Comparison of ENCODE assay signal across 8 cellular contexts in genomic region chr5:175967471-175968372, GRCh38. TPM values are rescaled to one million over a fixed set of nuclear protein-coding genes. Genes with fewer than 3 reads are reported as not detected.
DNase-seq lines count a peak whose midpoint lies in the region; ATAC-seq and TF ChIP-seq lines count a peak whose summit lies in the region.
"Not testable (repeated sequence)": the region's sequence is repeated elsewhere in the genome, so short reads cannot be mapped to it uniquely, and the experiment has no call there.

A gene with protein sequence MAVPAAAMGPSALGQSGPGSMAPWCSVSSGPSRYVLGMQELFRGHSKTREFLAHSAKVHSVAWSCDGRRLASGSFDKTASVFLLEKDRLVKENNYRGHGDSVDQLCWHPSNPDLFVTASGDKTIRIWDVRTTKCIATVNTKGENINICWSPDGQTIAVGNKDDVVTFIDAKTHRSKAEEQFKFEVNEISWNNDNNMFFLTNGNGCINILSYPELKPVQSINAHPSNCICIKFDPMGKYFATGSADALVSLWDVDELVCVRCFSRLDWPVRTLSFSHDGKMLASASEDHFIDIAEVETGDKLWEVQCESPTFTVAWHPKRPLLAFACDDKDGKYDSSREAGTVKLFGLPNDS (minus strand): TSS chr5:175968315. CDS start chr5:175968208, 107 bp downstream.

- TF ChIP-seq CTCF in tibial artery (IDR thresholded peaks at IDR 0.05) = not testable (repeated sequence)

- peak; percentile 88 for DNase-seq in LoVo (ENCODE audit: low spot score)
- DNase-seq in activated CD8-positive, alpha-beta memory T cell treated with anti-CD3 and anti-CD28 coated beads for 1 hour (ENCODE audit: extremely low read depth in 1 of 2, low read depth in 1 of 2) = peak; percentile 35 to 58
- peak; percentile 31 for DNase-seq in dedifferentiated amniotic fluid mesenchymal stem cell (ENCODE audit: extremely low spot score)
- DNase-seq in iris pigment epithelial cell (ENCODE audit: low read depth) = peak; percentile 77
- peak; percentile 81 for DNase-seq in sciatic nerve (ENCODE audit: low spot score)
- peak; percentile 54 to 85 for DNase-seq in tibial artery

- not testable (repeated sequence) for H3K9me3 ChIP-seq in tibial artery

- intact Hi-C loops in sciatic nerve (cut with DNase I); tibial artery (cut with DNase I; ENCODE audit: low total_unique reads): not testable (repeated sequence)

- ATAC-seq in GM18502 (IDR thresholded peaks at IDR 0.05; ENCODE audit: poor library complexity, unreplicated experiment) = peak; percentile 99
- ATAC-seq in HG02610 (IDR thresholded peaks at IDR 0.05; ENCODE audit: unreplicated experiment) = peak; percentile 98
- ATAC-seq in sciatic nerve = peak; percentile 100

- H3K27ac ChIP-seq in tibial artery = peak within 1 kb of the TSS in 1 of 2 donors; percentile 8

- not testable (repeated sequence) for H3K27me3 ChIP-seq in tibial artery

- H3K36me3 ChIP-seq in tibial artery = not testable (repeated sequence)

- not testable (repeated sequence) for H3K4me1 ChIP-seq in tibial artery

- H3K4me3 ChIP-seq in tibial artery = peak within 1 kb of the TSS; percentile 56 to 83

RNA-seq across cellular contexts. Expression of the gene that starts here (rescaled TPM):
- 20.1 TPM for total RNA-seq in sciatic nerve

Comparison
In these comparisons a context has a peak if more than half of its experiments do, and no peak if none do; other contexts are left out.
1. DNase-seq: peak in every context shown above with its lines; median percentile 88 in LoVo; 81 in sciatic nerve; 77 in iris pigment epithelial cell; 70 in tibial artery; 46 in activated CD8-positive, alpha-beta memory T cell treated with anti-CD3 and anti-CD28 coated beads for 1 hour; 31 in dedifferentiated amniotic fluid mesenchymal stem cell.